Comparison of ENCODE assay signal across 19 cellular contexts in the genomic region with DNA sequence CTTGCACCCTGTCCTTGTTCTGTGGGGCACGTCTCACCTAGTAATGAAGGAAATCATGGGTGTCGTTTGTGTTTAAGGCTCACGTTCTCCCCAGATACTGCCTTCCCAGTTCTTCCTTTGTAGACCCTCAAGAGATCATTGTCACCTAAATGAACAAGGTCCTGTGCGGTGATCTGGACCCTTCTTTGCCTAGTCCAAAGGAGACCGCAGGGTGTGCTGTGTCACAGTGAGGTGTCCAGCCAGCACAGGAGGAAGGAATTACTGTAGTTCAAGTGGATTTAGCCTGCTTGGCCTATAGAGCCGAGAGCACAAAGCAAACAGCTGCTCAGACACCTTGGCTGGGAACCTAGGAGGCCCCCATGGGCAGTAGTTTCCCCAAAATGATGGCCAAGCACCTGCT. TPM values are rescaled to one million over a fixed set of nuclear protein-coding genes. Genes with fewer than 3 reads are reported as not detected.
DNase-seq lines count a peak whose midpoint lies in the region; ATAC-seq, FAIRE-seq and TF ChIP-seq lines count a peak whose summit lies in the region.
"Had no signal": no experiment of that assay in that cellular context is flagged by ENCODE, and none has a peak within 500 bp of the region (broad histone marks: within the 10 kb centered on the region; RNA-seq: fewer than 3 reads in every experiment).

No MANE protein-coding gene starts in this region.

- CTCF ChIA-PET in activated CD8-positive, alpha-beta T cell treated with anti-CD3 and anti-CD28 coated beads, Interleukin-2, amount 10 ng/mL, durations not matched to agents 7 days and 5 days (lab: Charles Lee), result no interaction called here

- H3K9me3 Mint-ChIP-seq in natural killer cell, result no peaks in the 10 kb centered on the region
- H3K9me3 Mint-ChIP-seq in activated CD8-positive, alpha-beta T cell treated with anti-CD3 and anti-CD28 coated beads, Interleukin-2, amount 10 ng/mL, durations not matched to agents 7 days and 5 days (ENCODE audit: insufficient read depth), result no peaks in the 10 kb centered on the region
- H3K9me3 Mint-ChIP-seq: CD8-positive, alpha-beta T cell; H9 had no signal

- peak; percentile 7 for FAIRE-seq in bronchial epithelial cell (lab: Jason Lieb, UNC)
- FAIRE-seq: A549, D721Med, GM12892 had no signal

- H3K36me3 ChIP-seq in bronchial epithelial cell (ENCODE audit: control insufficient read depth, insufficient read depth, low read length), result no peaks in the 10 kb centered on the region
- H3K36me3 ChIP-seq in osteoblast (ENCODE audit: insufficient read depth, low read length), result no peaks in the 10 kb centered on the region
- no peaks in the 10 kb centered on the region for H3K36me3 ChIP-seq in hepatocyte (replicated peaks; ENCODE audit: insufficient read depth, low read depth)

- POLR2A ChIA-PET in activated CD8-positive, alpha-beta T cell treated with anti-CD3 and anti-CD28 coated beads, Interleukin-2, amount 10 ng/mL, durations not matched to agents 7 days and 5 days (lab: Charles Lee), result no interaction called here

- TF ChIP-seq CTCF in bronchial epithelial cell (IDR thresholded peaks at IDR 0.05; ENCODE audit: insufficient read depth, low read length, severe bottlenecking) (no peak), osteoblast (IDR thresholded peaks at IDR 0.05; ENCODE audit: extremely low read depth, low read depth, low read length) (no peak), natural killer cell (IDR thresholded peaks at IDR 0.05) (no peak), hepatocyte (IDR thresholded peaks at IDR 0.05; ENCODE audit: poor library complexity) (no peak)

- DNase-seq in AG20443 (ENCODE audit: low spot score), result peak; percentile 9
- DNase-seq in ELR (ENCODE audit: low read depth), result peak; percentile 19
- no peak for DNase-seq in bronchial epithelial cell (ENCODE audit: low read depth)
- peak; percentile 77 for DNase-seq in osteoblast (ENCODE audit: insufficient read length, low spot score, missing footprints)
- DNase-seq in natural killer cell, result no peak
- DNase-seq in hepatocyte (ENCODE audit: low spot score), result no peak
- DNase-seq in activated CD8-positive, alpha-beta T cell treated with anti-CD3 and anti-CD28 coated beads, Interleukin-2, amount 10 ng/mL, durations not matched to agents 7 days and 5 days, result no peak
- DNase-seq: CD8-positive, alpha-beta T cell; COR-L47; DMS153; DMS79 treated with DMSO at 0.1 percent for 48 hours; EL; GDM1; H9; IMR-90 had no signal

- H2AFZ ChIP-seq in osteoblast (ENCODE audit: low read length) (no peak overlapping the region), hepatocyte (no peak overlapping the region)

- no peaks in the 10 kb centered on the region for H3K9me2 ChIP-seq in hepatocyte (replicated peaks; ENCODE audit: insufficient read depth)

- H3K4me1 ChIP-seq in osteoblast (ENCODE audit: insufficient read depth, low read length) (peaks cover 17% of the 10 kb centered on the region), hepatocyte (ENCODE audit: insufficient read depth) (no peaks in the 10 kb centered on the region)

- peaks cover 12 to 15% of the 10 kb centered on the region in 2 donors for H3K4me1 Mint-ChIP-seq in natural killer cell
- H3K4me1 Mint-ChIP-seq in activated CD8-positive, alpha-beta T cell treated with anti-CD3 and anti-CD28 coated beads, Interleukin-2, amount 10 ng/mL, durations not matched to agents 7 days and 5 days (ENCODE audit: low read depth), result no peaks in the 10 kb centered on the region
- H3K4me1 Mint-ChIP-seq: CD14-positive monocyte had no signal

- H4K20me1 ChIP-seq in osteoblast (ENCODE audit: insufficient read depth, low read length), result no peaks in the 10 kb centered on the region
- no peaks in the 10 kb centered on the region for H4K20me1 ChIP-seq in hepatocyte (ENCODE audit: insufficient read depth, poor library complexity, severe bottlenecking)

- H3K4me2 ChIP-seq in osteoblast (ENCODE audit: insufficient read depth, low read length) (no peak overlapping the region), hepatocyte (no peak overlapping the region)
- H3K4me2 ChIP-seq: A549 had no signal

- H3K36me3 Mint-ChIP-seq in natural killer cell, result no peaks in the 10 kb centered on the region
- no peaks in the 10 kb centered on the region for H3K36me3 Mint-ChIP-seq in activated CD8-positive, alpha-beta T cell treated with anti-CD3 and anti-CD28 coated beads, Interleukin-2, amount 10 ng/mL, durations not matched to agents 7 days and 5 days (ENCODE audit: low read depth)
- H3K36me3 Mint-ChIP-seq: CD14-positive monocyte; CD8-positive, alpha-beta T cell had no signal

- 95% methylated on average over 6 of the region's 6 CpGs for WGBS in hepatocyte (ENCODE audit: low lambda C conversion rate, missing lambda C conversion rate)

- H3K4me3 Mint-ChIP-seq in natural killer cell, result no peak overlapping the region
- H3K4me3 Mint-ChIP-seq in activated CD8-positive, alpha-beta T cell treated with anti-CD3 and anti-CD28 coated beads, Interleukin-2, amount 10 ng/mL, durations not matched to agents 7 days and 5 days, result no peak overlapping the region
- H3K4me3 Mint-ChIP-seq: CD14-positive monocyte; CD8-positive, alpha-beta T cell; H9 had no signal

- H3K27me3 ChIP-seq in bronchial epithelial cell (ENCODE audit: control insufficient read depth, insufficient read depth, low read length), result no peaks in the 10 kb centered on the region
- peaks cover 3% of the 10 kb centered on the region for H3K27me3 ChIP-seq in osteoblast (ENCODE audit: insufficient read depth, low read length)
- H3K27me3 ChIP-seq in hepatocyte, result no peaks in the 10 kb centered on the region

- no peak for ATAC-seq in natural killer cell
- no peak for ATAC-seq in activated CD8-positive, alpha-beta T cell treated with anti-CD3 and anti-CD28 coated beads, Interleukin-2, amount 10 ng/mL, durations not matched to agents 7 days and 5 days
- ATAC-seq: A549; CD8-positive, alpha-beta T cell had no signal

- H3K27ac ChIP-seq in osteoblast (ENCODE audit: low read depth, low read length), result no peak overlapping the region
- H3K27ac ChIP-seq in hepatocyte, result no peak overlapping the region
- H3K27ac ChIP-seq: A549 had no signal

- no peaks in the 10 kb centered on the region for H3K9me3 ChIP-seq in osteoblast (ENCODE audit: low read depth, low read length)
- H3K9me3 ChIP-seq in hepatocyte (ENCODE audit: low read depth), result no peaks in the 10 kb centered on the region
- H3K9me3 ChIP-seq: A549 had no signal

- no peak overlapping the region for H3K27ac Mint-ChIP-seq in natural killer cell
- no peak overlapping the region for H3K27ac Mint-ChIP-seq in activated CD8-positive, alpha-beta T cell treated with anti-CD3 and anti-CD28 coated beads, Interleukin-2, amount 10 ng/mL, durations not matched to agents 7 days and 5 days
- H3K27ac Mint-ChIP-seq: CD14-positive monocyte; CD8-positive, alpha-beta T cell had no signal

- intact Hi-C loops in natural killer cell (cut with micrococcal nuclease), result no loop called here

- H3K4me3 ChIP-seq in bronchial epithelial cell (ENCODE audit: low read depth, low read length) (no peak overlapping the region), osteoblast (ENCODE audit: insufficient read depth, low read length) (no peak overlapping the region), hepatocyte (no peak overlapping the region)
- H3K4me3 ChIP-seq: A549 had no signal

- H3K79me2 ChIP-seq in osteoblast (ENCODE audit: insufficient read depth, low read length), result no peaks in the 10 kb centered on the region
- no peaks in the 10 kb centered on the region for H3K79me2 ChIP-seq in hepatocyte

- H3K27me3 Mint-ChIP-seq in natural killer cell (ENCODE audit: low read depth in 2 of 2), result peaks cover 16 to 26% of the 10 kb centered on the region in 2 donors
- no peaks in the 10 kb centered on the region for H3K27me3 Mint-ChIP-seq in activated CD8-positive, alpha-beta T cell treated with anti-CD3 and anti-CD28 coated beads, Interleukin-2, amount 10 ng/mL, durations not matched to agents 7 days and 5 days (ENCODE audit: low read depth)

RNA-seq across cellular contexts. Expression of a gene that starts 19.6 kb away (rescaled TPM):
- total RNA-seq in bronchial epithelial cell (33.0 and 35.0 TPM in 2 replicates), osteoblast (93.7 and 110 TPM in 2 replicates), natural killer cell (10 to 100 TPM; 42.1 to 75.4 (median 51.7) TPM), hepatocyte (39.6 and 58.4 TPM in 2 replicates)
- polyA plus RNA-seq in hepatocyte, result 36.0 and 36.2 TPM in 2 replicates
- total RNA-seq in activated CD8-positive, alpha-beta T cell treated with anti-CD3 and anti-CD28 coated beads, Interleukin-2, amount 10 ng/mL, durations not matched to agents 7 days and 5 days, result 10 to 100 TPM; 25.3 to 25.7 TPM

RNA-seq across cellular contexts. Expression of a gene that starts 47.8 kb away (rescaled TPM):
- 32.4 and 52.1 TPM in 2 replicates for total RNA-seq in bronchial epithelial cell
- total RNA-seq in osteoblast, result 52.2 and 53.2 TPM in 2 replicates
- 1 to 10 TPM; 7.8 to 9.2 (median 9.0) TPM for total RNA-seq in natural killer cell
- total RNA-seq in hepatocyte, result 29.1 and 29.6 TPM in 2 replicates
- polyA plus RNA-seq in hepatocyte, result 36.1 and 38.2 TPM in 2 replicates
- 10 to 100 TPM; 37.3 to 37.8 TPM for total RNA-seq in activated CD8-positive, alpha-beta T cell treated with anti-CD3 and anti-CD28 coated beads, Interleukin-2, amount 10 ng/mL, durations not matched to agents 7 days and 5 days

Comparison
In these comparisons a context has a peak if more than half of its experiments do, and no peak if none do; other contexts are left out.
1. DNase-seq: peak in AG20443 (single experiment), ELR (single experiment) and osteoblast (single experiment); none in bronchial epithelial cell (single experiment), natural killer cell (single experiment), hepatocyte (single experiment) and activated CD8-positive, alpha-beta T cell treated with anti-CD3 and anti-CD28 coated beads, Interleukin-2, amount 10 ng/mL, durations not matched to agents 7 days and 5 days (single experiment).